Comparison of ENCODE assay signal across 1 cellular context in genomic region chr2:112817082-112817481, GRCh38.
A peak's percentile ranks its signal among the peaks of the same experiment; 100 is the strongest.
TF ChIP-seq lines count a peak whose summit lies in the region.

No MANE protein-coding gene starts in this region.

TF ChIP-seq in HepG2, 621 proteins besides CTCF, POLR2A, EP300 and RAD21 (continued from another document and continues in another):
- TF ChIP-seq ARID5B (CRISPR knock-in tag; IDR thresholded peaks at IDR 0.05) (peak; percentile 13; the same call in 1 of the 2 replicates), ZBTB4 (CRISPR knock-in tag; IDR thresholded peaks at IDR 0.05; ENCODE audit: borderline replicate concordance) (0 out of 2 replicates have a peak, but pooled peaks have one; percentile 40), TEAD3 (CRISPR knock-in tag; optimal IDR thresholded peaks at IDR 0.05; ENCODE audit: borderline replicate concordance) (no peak), ZBTB14 (CRISPR knock-in tag; IDR thresholded peaks at IDR 0.05) (no peak), RAD51 (IDR thresholded peaks at IDR 0.05; ENCODE audit: borderline replicate concordance) (no peak), DNMT1 (CRISPR knock-in tag; IDR thresholded peaks at IDR 0.05) (no peak), PHF21A (CRISPR knock-in tag; IDR thresholded peaks at IDR 0.05) (no peak), CENPT (CRISPR knock-in tag; IDR thresholded peaks at IDR 0.05; ENCODE audit: low read depth) (no peak), BORCS8-MEF2B (CRISPR knock-in tag; IDR thresholded peaks at IDR 0.05) (0 out of 2 replicates have a peak, but pooled peaks have one; percentile 32), ZBTB42 (CRISPR knock-in tag; IDR thresholded peaks at IDR 0.05) (no peak), GZF1 (CRISPR knock-in tag; IDR thresholded peaks at IDR 0.05) (no peak), IKZF4 (CRISPR knock-in tag; IDR thresholded peaks at IDR 0.05; ENCODE audit: borderline replicate concordance, low read depth, not compliant biosample characterization) (no peak), PREB (CRISPR knock-in tag; IDR thresholded peaks at IDR 0.05) (no peak), ZNF576 (CRISPR knock-in tag; IDR thresholded peaks at IDR 0.05) (no peak), SMYD3 (CRISPR knock-in tag; IDR thresholded peaks at IDR 0.05) (0 out of 2 replicates have a peak, but pooled peaks have one; percentile 41), HNF4A (CRISPR knock-in tag; IDR thresholded peaks at IDR 0.05) (no peak), ZNF382 (CRISPR knock-in tag; IDR thresholded peaks at IDR 0.05; ENCODE audit: borderline replicate concordance) (no peak), MTF2 (CRISPR knock-in tag; IDR thresholded peaks at IDR 0.05; ENCODE audit: borderline replicate concordance) (0 out of 2 replicates have a peak, but pooled peaks have one; percentile 22), ZSCAN12 (CRISPR knock-in tag; IDR thresholded peaks at IDR 0.05) (no peak), DBP (CRISPR knock-in tag; IDR thresholded peaks at IDR 0.05; ENCODE audit: not compliant biosample characterization) (no peak), PHF20 (CRISPR knock-in tag; IDR thresholded peaks at IDR 0.05) (no peak), MLX (CRISPR knock-in tag; IDR thresholded peaks at IDR 0.05) (no peak), ZNF616 (CRISPR knock-in tag; IDR thresholded peaks at IDR 0.05; ENCODE audit: low read depth) (peak; percentile 55; the same call in 1 of the 2 replicates), PRDM15 (CRISPR knock-in tag; IDR thresholded peaks at IDR 0.05) (no peak), ZNF552 (CRISPR knock-in tag; IDR thresholded peaks at IDR 0.05; ENCODE audit: borderline replicate concordance) (no peak), ZNF724P (CRISPR knock-in tag; IDR thresholded peaks at IDR 0.05; ENCODE audit: borderline replicate concordance) (no peak), ZNF20 (CRISPR knock-in tag; IDR thresholded peaks at IDR 0.05) (no peak), ATF5 (CRISPR knock-in tag; IDR thresholded peaks at IDR 0.05; ENCODE audit: low read depth) (no peak), STAT6 (CRISPR knock-in tag; IDR thresholded peaks at IDR 0.05; ENCODE audit: borderline replicate concordance) (no peak), ZBTB26 (CRISPR knock-in tag; IDR thresholded peaks at IDR 0.05; ENCODE audit: borderline replicate concordance) (peak; percentile 46; the same call in 1 of the 2 replicates), ARHGAP35 (CRISPR knock-in tag; IDR thresholded peaks at IDR 0.05; ENCODE audit: borderline replicate concordance) (no peak), AKAP8 (CRISPR knock-in tag; IDR thresholded peaks at IDR 0.05) (no peak), ZBTB3 (CRISPR knock-in tag; IDR thresholded peaks at IDR 0.05; ENCODE audit: borderline replicate concordance, low read depth) (no peak), HOMEZ (CRISPR knock-in tag; IDR thresholded peaks at IDR 0.05; ENCODE audit: low read depth) (peak; percentile 51; the same call in 1 of the 2 replicates), SP2 (CRISPR knock-in tag; IDR thresholded peaks at IDR 0.05) (no peak)
